In the genomic region with DNA sequence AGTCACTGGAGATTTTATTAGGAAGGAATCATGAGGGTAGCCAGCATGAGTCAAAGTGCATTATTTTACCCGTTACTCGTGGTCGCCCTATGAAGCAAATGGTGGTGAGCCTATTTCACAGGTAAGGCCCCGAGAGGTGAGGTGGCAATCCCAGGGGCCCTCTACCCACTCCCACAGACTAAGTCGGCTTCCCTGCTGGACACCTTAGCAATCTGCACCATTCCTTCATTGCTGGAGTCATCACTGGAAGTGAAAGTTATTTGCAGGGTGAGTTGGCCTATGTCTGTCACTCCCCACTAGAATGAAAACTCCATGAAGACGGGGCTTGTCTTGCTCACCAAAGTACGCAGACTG, we compare ENCODE assay signal across 8 cellular contexts. TPM values are rescaled to one million over a fixed set of nuclear protein-coding genes. Genes with fewer than 3 reads are reported as not detected.
DNase-seq lines count a peak whose midpoint lies in the region; ATAC-seq, FAIRE-seq and TF ChIP-seq lines count a peak whose summit lies in the region.
"Had no signal": no experiment of that assay in that cellular context is flagged by ENCODE, and none has a peak within 500 bp of the region (broad histone marks: within the 10 kb centered on the region; RNA-seq: fewer than 3 reads in every experiment).

No MANE protein-coding gene starts in this region.

- H3K27ac ChIP-seq in KMS-11, result no peak overlapping the region
- peak overlapping the region; percentile 84 to 97 for H3K27ac ChIP-seq in kidney (ENCODE audit: low read depth in 2 of 2, low read length in 2 of 2)

- H3K79me2 ChIP-seq in KMS-11 (ENCODE audit: insufficient read depth, low read depth), result no peaks in the 10 kb centered on the region

- H3K4me2 ChIP-seq in KMS-11, result peak overlapping the region; percentile 91; the same call in 1 of the 2 replicates

- DNase-seq in activated CD8-positive, alpha-beta memory T cell treated with anti-CD3 and anti-CD28 coated beads, Interleukin-2, amount 50 U/mL, for 48 hours, result peak; percentile 72
- peak; percentile 49 for DNase-seq in kidney
- DNase-seq in stimulated activated naive CD8-positive, alpha-beta T cell treated with anti-CD3 and anti-CD28 coated beads, Interleukin-15, Interleukin-2, amounts not matched to agents 100 U/mL and 50 U/mL, for 24 hours, result peak; percentile 44
- no peak for DNase-seq in naive thymus-derived CD8-positive, alpha-beta T cell
- no peak for DNase-seq in NCI-H524 treated with DMSO at 0.1 percent for 48 hours (lab: John Stamatoyannopoulos, UW)
- DNase-seq: NCI-H82 had no signal

- peaks cover 0 to 42% (median 6%) of the 10 kb centered on the region in 4 donors for H3K4me1 Mint-ChIP-seq in naive thymus-derived CD8-positive, alpha-beta T cell

- POLR2A ChIA-PET in naive thymus-derived CD8-positive, alpha-beta T cell (lab: Charles Lee), result no interaction called here

- H3K4me3 ChIP-seq in KMS-11 (IDR thresholded peaks at IDR 0.05; ENCODE audit: insufficient read depth, low read depth, low read length), result no peak overlapping the region
- no peak overlapping the region for H3K4me3 ChIP-seq in kidney (ENCODE audit: low read length in 2 of 2)

- H3K9ac ChIP-seq in KMS-11 (no peak overlapping the region), kidney (ENCODE audit: low read length in 2 of 2) (peak overlapping the region in 1 of 2 donors; percentile 22)

- H3K36me3 ChIP-seq in KMS-11 (ENCODE audit: insufficient read depth), result no peaks in the 10 kb centered on the region
- H3K36me3 ChIP-seq in kidney (ENCODE audit: control insufficient read depth in 1 of 2, insufficient read depth in 2 of 2, low read length in 2 of 2), result no peaks in the 10 kb centered on the region

- H2AFZ ChIP-seq in KMS-11 (ENCODE audit: low read depth), result no peak overlapping the region

- H3K4me3 Mint-ChIP-seq in naive thymus-derived CD8-positive, alpha-beta T cell, result no peak overlapping the region

- H3K27me3 ChIP-seq in KMS-11 (ENCODE audit: insufficient read depth, low read depth), result no peaks in the 10 kb centered on the region

- no peaks in the 10 kb centered on the region for H3K9me3 Mint-ChIP-seq in naive thymus-derived CD8-positive, alpha-beta T cell

- H3K9me3 ChIP-seq in kidney (ENCODE audit: control insufficient read depth in 1 of 2, low read length in 2 of 2), result no peaks in the 10 kb centered on the region

- no peaks in the 10 kb centered on the region for H4K20me1 ChIP-seq in KMS-11 (ENCODE audit: insufficient read depth)

- TF ChIP-seq CTCF in KMS-11 (conservative IDR thresholded peaks at IDR 0.05; ENCODE audit: low read depth, low read length) (no peak), kidney (IDR thresholded peaks at IDR 0.05; ENCODE audit: borderline replicate concordance, extremely low read depth, insufficient read depth) (no peak)

- FAIRE-seq in kidney (lab: Jason Lieb, UNC), result no peak

- H3K4me1 ChIP-seq in KMS-11 (ENCODE audit: low read depth, poor library complexity, severe bottlenecking), result peaks cover 47% of the 10 kb centered on the region
- peaks cover 58 to 66% of the 10 kb centered on the region in 2 donors for H3K4me1 ChIP-seq in kidney (ENCODE audit: control insufficient read depth in 1 of 2, insufficient read depth in 1 of 2, low read depth in 1 of 2, low read length in 2 of 2)

- intact Hi-C loops in kidney (cut with DNase I), result loop anchor here (5.0 to 10.0 kb wide), 2 partner anchors 101 to 159 kb away; no protein-coding TSS in a partner anchor

- H3K27ac Mint-ChIP-seq in naive thymus-derived CD8-positive, alpha-beta T cell, result peak overlapping the region in 1 of 10 donors; percentile 41

- ATAC-seq in stimulated activated naive CD8-positive, alpha-beta T cell treated with anti-CD3 and anti-CD28 coated beads, Interleukin-15, Interleukin-2, amounts not matched to agents 100 U/mL and 50 U/mL, for 24 hours, result peak; percentile 17
- no peak for ATAC-seq in naive thymus-derived CD8-positive, alpha-beta T cell
- no peak for ATAC-seq in HG03521 (IDR thresholded peaks at IDR 0.05; ENCODE audit: unreplicated experiment)

- peaks cover 0 to 2% (median 0%) of the 10 kb centered on the region in 5 donors for H3K27me3 Mint-ChIP-seq in naive thymus-derived CD8-positive, alpha-beta T cell

- no peaks in the 10 kb centered on the region for H3K36me3 Mint-ChIP-seq in naive thymus-derived CD8-positive, alpha-beta T cell

RNA-seq across cellular contexts. Expression of a gene that starts 52.7 kb away (rescaled TPM):
- total RNA-seq in kidney, result 102 TPM
- polyA plus RNA-seq in kidney (ENCODE audit: insufficient read depth, low read depth, low replicate concordance), result 96.4 TPM
- 100 to 1,000 TPM; 104 to 111 TPM for total RNA-seq in naive thymus-derived CD8-positive, alpha-beta T cell
- 10 to 100 TPM; 56.6 to 67.0 (median 60.7) TPM for polyA plus RNA-seq in naive thymus-derived CD8-positive, alpha-beta T cell

Comparison
In these comparisons a context has a peak if more than half of its experiments do, and no peak if none do; other contexts are left out.
1. DNase-seq: peak in activated CD8-positive, alpha-beta memory T cell treated with anti-CD3 and anti-CD28 coated beads, Interleukin-2, amount 50 U/mL, for 48 hours (single experiment), kidney (single experiment) and stimulated activated naive CD8-positive, alpha-beta T cell treated with anti-CD3 and anti-CD28 coated beads, Interleukin-15, Interleukin-2, amounts not matched to agents 100 U/mL and 50 U/mL, for 24 hours (single experiment); none in naive thymus-derived CD8-positive, alpha-beta T cell (0 of 10) and NCI-H524 treated with DMSO at 0.1 percent for 48 hours (single experiment).